In the genomic region with DNA sequence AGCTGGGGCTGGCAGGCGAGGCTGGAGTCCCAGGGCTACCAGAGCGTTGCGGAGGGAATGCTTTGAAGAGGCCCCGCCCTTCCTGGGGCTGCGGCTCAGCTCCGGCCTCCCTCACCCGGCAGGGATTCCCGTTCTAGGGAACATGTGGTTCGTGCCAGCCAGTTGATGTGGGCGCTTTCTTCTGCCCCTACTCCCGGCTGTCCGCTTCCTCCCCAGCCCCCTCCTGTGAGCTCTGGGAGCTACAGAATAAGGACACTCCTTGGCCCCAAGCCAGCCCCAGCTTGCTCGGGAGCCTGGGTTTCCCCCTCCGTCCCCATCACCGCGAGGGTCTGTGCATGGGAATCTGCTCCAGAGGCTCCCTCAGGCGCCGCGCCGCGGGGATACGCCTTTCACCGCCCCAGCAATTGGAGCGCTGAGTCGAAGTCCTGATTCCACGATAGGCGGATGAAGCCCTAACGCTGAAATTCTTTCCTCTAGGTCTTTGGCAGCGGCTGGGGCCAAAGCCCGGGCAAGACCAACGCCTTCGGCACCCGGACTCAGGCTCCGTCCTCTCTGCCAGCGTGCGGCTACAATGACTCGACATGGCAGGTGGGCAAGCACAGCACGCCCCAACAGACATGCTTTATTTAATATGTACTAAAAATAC, we compare ENCODE assay signal across 8 cellular contexts.
DNase-seq lines count a peak whose midpoint lies in the region; ATAC-seq and TF ChIP-seq lines count a peak whose summit lies in the region.

No MANE protein-coding gene starts in this region.

- H3K9me3 ChIP-seq in iPS-18c (ENCODE audit: control insufficient read depth, insufficient read depth, low read length) (no peaks in the 10 kb centered on the region), sigmoid colon (no peaks in the 10 kb centered on the region), Karpas-422 (ENCODE audit: low read length) (no peaks in the 10 kb centered on the region)

- H3K4me1 ChIP-seq in sigmoid colon (peaks cover 0 to 23% (median 23%) of the 10 kb centered on the region in 4 donors), Karpas-422 (ENCODE audit: low read length) (no peaks in the 10 kb centered on the region)

- TF ChIP-seq POLR2A in sigmoid colon (IDR thresholded peaks at IDR 0.05): no peak

- intact Hi-C loops in MCF 10A (cut with micrococcal nuclease): no loop called here
- intact Hi-C loops in sigmoid colon (cut with DNase I): loop anchor here (1.0 to 2.0 kb wide), 2 partner anchors 17 to 70 kb away; a partner anchor contains a TSS

- no TSS peak for BruUV-seq in MCF 10A (replicated peaks; lab: Mats Ljungman, UMichigan)

- H4K20me1 ChIP-seq in Karpas-422 (ENCODE audit: insufficient read depth, low read depth, low read length): no peaks in the 10 kb centered on the region

- peak overlapping the region; percentile 87 to 88 (median 87) for H3K27ac ChIP-seq in sigmoid colon
- no peak overlapping the region for H3K27ac ChIP-seq in Karpas-422 (ENCODE audit: low read length)

- peaks cover 64% of the 10 kb centered on the region for H3K27me3 Mint-ChIP-seq in activated T-cell treated with anti-CD3 and anti-CD28 coated beads, Interleukin-2, amount 50 U/mL, for 72 hours (ENCODE audit: low read depth)
- H3K27me3 Mint-ChIP-seq in MCF 10A (ENCODE audit: insufficient read depth, unreplicated experiment) (no peaks in the 10 kb centered on the region), immature natural killer cell (ENCODE audit: low read depth in 3 of 3) (peaks cover 8 to 28% (median 11%) of the 10 kb centered on the region in 3 donors)

- POLR2A ChIA-PET in MCF 10A (lab: Yijun Ruan, JAX): no interaction called here

- no peak overlapping the region for H3K27ac Mint-ChIP-seq in activated T-cell treated with anti-CD3 and anti-CD28 coated beads, Interleukin-2, amount 50 U/mL, for 72 hours
- H3K27ac Mint-ChIP-seq in MCF 10A (ENCODE audit: low read depth, unreplicated experiment) (no peak overlapping the region), immature natural killer cell (no peak overlapping the region)

- WGBS in sigmoid colon, 2 donors: 2 to 5% methylated on average over 38 of the region's 38 CpGs

- CTCF ChIA-PET in MCF 10A (lab: Yijun Ruan, JAX): interaction anchor here (0.6 kb wide), 1 partner anchor 218 kb away, joined by 3 read pairs; no protein-coding TSS in a partner anchor

- no peaks in the 10 kb centered on the region for H3K79me2 ChIP-seq in Karpas-422 (ENCODE audit: low read length)

- no peak for ATAC-seq in activated T-cell treated with anti-CD3 and anti-CD28 coated beads, Interleukin-2, amount 50 U/mL, for 72 hours (replicated peaks in 1 of 2)
- ATAC-seq in HG02981 (IDR thresholded peaks at IDR 0.05; ENCODE audit: unreplicated experiment): no peak

- no peaks in the 10 kb centered on the region for H3K36me3 ChIP-seq in sigmoid colon
- no peaks in the 10 kb centered on the region for H3K36me3 ChIP-seq in Karpas-422 (ENCODE audit: insufficient read depth, low read length)

- TF ChIP-seq CTCF in MCF 10A (IDR thresholded peaks at IDR 0.05; ENCODE audit: unreplicated experiment) (no peak), sigmoid colon (IDR thresholded peaks at IDR 0.05) (no peak)

- no peak overlapping the region for H3K9ac ChIP-seq in Karpas-422 (ENCODE audit: low read length)

- H3K36me3 Mint-ChIP-seq in activated T-cell treated with anti-CD3 and anti-CD28 coated beads, Interleukin-2, amount 50 U/mL, for 72 hours (ENCODE audit: insufficient read depth in 2 of 2): no peaks in the 10 kb centered on the region
- no peaks in the 10 kb centered on the region for H3K36me3 Mint-ChIP-seq in MCF 10A (ENCODE audit: insufficient read depth, unreplicated experiment)
- no peaks in the 10 kb centered on the region for H3K36me3 Mint-ChIP-seq in immature natural killer cell

- no peaks in the 10 kb centered on the region for H3K9me2 ChIP-seq in Karpas-422 (replicated peaks; ENCODE audit: insufficient read depth, low read length)

- TF ChIP-seq EP300 in sigmoid colon (IDR thresholded peaks at IDR 0.05): peak in 1 of 4 donors; percentile 25

- H3K4me3 ChIP-seq in iPS-18c (ENCODE audit: insufficient read depth, low read depth, low read length): peak overlapping the region; percentile 61
- peak overlapping the region; percentile 32 to 54 (median 50) for H3K4me3 ChIP-seq in sigmoid colon
- H3K4me3 ChIP-seq in Karpas-422 (ENCODE audit: low read length): no peak overlapping the region

- H2AFZ ChIP-seq in Karpas-422 (ENCODE audit: low read length): no peak overlapping the region

- peak overlapping the region; percentile 34 to 51 for H3K4me3 Mint-ChIP-seq in activated T-cell treated with anti-CD3 and anti-CD28 coated beads, Interleukin-2, amount 50 U/mL, for 72 hours
- H3K4me3 Mint-ChIP-seq in MCF 10A (ENCODE audit: unreplicated experiment) (no peak overlapping the region), immature natural killer cell (no peak overlapping the region)

- H3K27me3 ChIP-seq in sigmoid colon (no peaks in the 10 kb centered on the region), Karpas-422 (ENCODE audit: low read length) (no peaks in the 10 kb centered on the region)

- H3K4me2 ChIP-seq in Karpas-422 (ENCODE audit: low read depth, low read length, poor library complexity, severe bottlenecking): no peak overlapping the region

- DNase-seq in activated T-cell treated with anti-CD3 and anti-CD28 coated beads, Interleukin-2, amount 50 U/mL, for 72 hours: no peak
- DNase-seq in activated T-cell treated with anti-CD3 and anti-CD28 coated beads, Interleukin-2, amount 50 U/mL, for 1 hour: no peak
- DNase-seq in MCF 10A (ENCODE audit: unreplicated experiment) (peak; percentile 39), sigmoid colon (peak; percentile 92), Karpas-422 (no peak), immature natural killer cell (no peak)

- H3K4me1 Mint-ChIP-seq in activated T-cell treated with anti-CD3 and anti-CD28 coated beads, Interleukin-2, amount 50 U/mL, for 72 hours (ENCODE audit: low read depth): peaks cover 11% of the 10 kb centered on the region
- H3K4me1 Mint-ChIP-seq in MCF 10A (ENCODE audit: insufficient read depth, unreplicated experiment) (peaks cover 10% of the 10 kb centered on the region), immature natural killer cell (no peaks in the 10 kb centered on the region)

- no peaks in the 10 kb centered on the region for H3K9me3 Mint-ChIP-seq in activated T-cell treated with anti-CD3 and anti-CD28 coated beads, Interleukin-2, amount 50 U/mL, for 72 hours
- H3K9me3 Mint-ChIP-seq in MCF 10A (ENCODE audit: unreplicated experiment): no peaks in the 10 kb centered on the region
- H3K9me3 Mint-ChIP-seq in immature natural killer cell: no peaks in the 10 kb centered on the region

Comparison
In these comparisons a context has a peak if more than half of its experiments do, and no peak if none do; other contexts are left out.
1. DNase-seq: peak in MCF 10A (single experiment) and sigmoid colon (single experiment); none in activated T-cell treated with anti-CD3 and anti-CD28 coated beads, Interleukin-2, amount 50 U/mL, for 72 hours (0 of 2), activated T-cell treated with anti-CD3 and anti-CD28 coated beads, Interleukin-2, amount 50 U/mL, for 1 hour (single experiment), Karpas-422 (single experiment) and immature natural killer cell (0 of 3).
2. H3K4me3 Mint-ChIP-seq: peak in activated T-cell treated with anti-CD3 and anti-CD28 coated beads, Interleukin-2, amount 50 U/mL, for 72 hours (2 of 2); none in MCF 10A (single experiment) and immature natural killer cell (0 of 5).